1 cellular context compared by ENCODE assay signal in genomic region chr3:111649180-111649579, GRCh38.
TF ChIP-seq lines count a peak whose summit lies in the region.

No MANE protein-coding gene starts in this region.

TF ChIP-seq in endothelial cell of umbilical vein, 7 proteins besides CTCF, POLR2A, EP300 and RAD21:
- TF ChIP-seq GATA2 (IDR thresholded peaks at IDR 0.05; ENCODE audit: insufficient read depth, insufficient read length, low read depth, low read length) (peak; percentile 30), MYC (IDR thresholded peaks at IDR 0.05; ENCODE audit: low read depth, low read length) (no peak), FOS (IDR thresholded peaks at IDR 0.05; ENCODE audit: borderline replicate concordance, insufficient read depth, low read length) (peak; percentile 55)
